In the genomic region with DNA sequence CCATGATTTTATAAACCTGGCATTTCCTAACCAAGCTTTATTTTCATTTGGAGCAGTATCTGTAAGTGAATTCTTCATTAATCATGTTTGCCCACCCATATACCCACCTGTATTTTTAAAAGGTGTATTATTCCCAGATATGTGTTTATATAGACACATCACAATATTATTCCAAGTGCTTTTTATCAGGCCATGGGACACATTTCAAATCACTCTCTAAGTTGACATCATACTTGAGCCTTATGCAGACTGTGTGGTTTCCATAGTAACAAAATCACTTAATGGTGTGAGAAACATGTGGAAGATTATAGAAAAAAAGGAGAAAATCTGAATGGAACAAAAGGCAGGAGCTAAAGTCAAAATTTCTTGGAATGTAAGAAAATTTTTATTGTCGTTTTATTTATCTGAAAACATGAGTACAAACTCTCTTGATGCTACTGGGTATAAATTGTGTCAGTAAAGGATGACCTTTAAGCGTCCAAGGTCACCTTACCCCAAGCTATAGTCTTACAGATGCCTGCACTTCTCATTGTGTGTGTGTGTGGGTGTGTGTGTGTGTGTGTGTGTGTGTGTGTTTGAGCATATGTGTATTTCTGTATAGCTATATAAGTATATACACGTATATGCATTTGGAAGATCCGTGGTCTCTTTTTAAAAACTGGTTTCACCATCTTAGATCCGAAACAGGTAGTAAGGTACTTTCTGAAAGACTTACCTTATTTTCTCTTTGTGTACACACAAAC, we compare ENCODE assay signal across 8 cellular contexts.
DNase-seq lines count a peak whose midpoint lies in the region; ATAC-seq and TF ChIP-seq lines count a peak whose summit lies in the region.

No MANE protein-coding gene starts in this region.

- H4K91ac ChIP-seq in IMR-90 (ENCODE audit: insufficient read depth, low read depth, low read length) = no peak overlapping the region

- TF ChIP-seq RAD21 in IMR-90 (IDR thresholded peaks at IDR 0.05; ENCODE audit: low read length) = no peak

- H3K9me3 Mint-ChIP-seq in CD14-positive monocyte = no peaks in the 10 kb centered on the region
- H3K9me3 Mint-ChIP-seq in naive thymus-derived CD8-positive, alpha-beta T cell = peaks cover 0 to 2% (median 0%) of the 10 kb centered on the region in 9 donors

- BruUV-seq in IMR-90 (replicated peaks; lab: Mats Ljungman, UMichigan) (no TSS peak), mammary epithelial cell (replicated peaks; lab: Mats Ljungman, UMichigan) (TSS peak; percentile 95)

- H3K79me2 ChIP-seq in mammary epithelial cell (ENCODE audit: insufficient read depth, low read length) = no peaks in the 10 kb centered on the region

- H2AK5ac ChIP-seq in IMR-90 (ENCODE audit: low read depth, low read length) = peak overlapping the region; percentile 77

- H4K20me1 ChIP-seq in IMR-90 (ENCODE audit: insufficient read depth, low read length) = no peaks in the 10 kb centered on the region
- H4K20me1 ChIP-seq in mammary epithelial cell (ENCODE audit: insufficient read depth, low read length) = no peaks in the 10 kb centered on the region

- peaks cover 16% of the 10 kb centered on the region; the same call in 1 of the 2 replicates for H3K9me1 ChIP-seq in IMR-90 (ENCODE audit: insufficient read depth, low read length)

- H3K36me3 ChIP-seq in IMR-90 (ENCODE audit: control insufficient read depth, insufficient read depth, low read length) (no peaks in the 10 kb centered on the region), mammary epithelial cell (ENCODE audit: insufficient read depth, low read length) (no peaks in the 10 kb centered on the region)

- in situ Hi-C loops in IMR-90 (cut with MboI; ENCODE audit: low sequenced_read_pairs) = no loop called here
- in situ Hi-C loops in mammary epithelial cell (cut with MboI; ENCODE audit: low sequenced_read_pairs in 2 of 2) = no loop called here

- POLR2A ChIA-PET in IMR-90 (lab: Charles Lee; ENCODE audit: unreplicated experiment) = no interaction called here
- POLR2A ChIA-PET in naive thymus-derived CD8-positive, alpha-beta T cell (lab: Charles Lee) = interaction anchor here (0.6 to 7.1 kb wide), 14 partner anchors 10 to 861 kb away, joined by 3 to 55 read pairs (median 4); a partner anchor contains a TSS

- peak overlapping the region in 1 of 2 experiments; percentile 81; a peak in 2 of 4 replicates for H4K8ac ChIP-seq in IMR-90 (ENCODE audit: low read depth in 2 of 2, low read length in 2 of 2)

- no peak overlapping the region for H3K56ac ChIP-seq in IMR-90 (ENCODE audit: extremely low read depth, insufficient read depth, low read length)

- TF ChIP-seq CTCF in CD14-positive monocyte (IDR thresholded peaks at IDR 0.05) = no peak
- no peak for TF ChIP-seq CTCF in IMR-90 (conservative IDR thresholded peaks at IDR 0.05; ENCODE audit: low read depth, low read length)
- TF ChIP-seq CTCF in mammary epithelial cell (conservative IDR thresholded peaks at IDR 0.05 in 1 of 2, IDR thresholded peaks at IDR 0.05 in 1 of 2; ENCODE audit: extremely low read depth in 1 of 2, insufficient read depth in 1 of 2, low read depth in 1 of 2, low read length in 2 of 2) = no peak

- H2AFZ ChIP-seq in IMR-90 (replicated peaks; ENCODE audit: low read length, poor library complexity) (no peak overlapping the region), mammary epithelial cell (ENCODE audit: low read depth, low read length) (peak overlapping the region; percentile 76)

- no peak; the same call in 1 of the 2 replicates for TF ChIP-seq POLR2A in IMR-90 (IDR thresholded peaks at IDR 0.05; ENCODE audit: low read depth, low read length)

- H3K79me1 ChIP-seq in IMR-90 (ENCODE audit: low read depth in 1 of 2, low read length in 2 of 2) = peaks cover 0 to 6% of the 10 kb centered on the region in 2 experiments; a peak in 1 of 4 replicates

- peak overlapping the region; percentile 96 for H2BK5ac ChIP-seq in IMR-90 (ENCODE audit: low read depth, low read length, poor library complexity, severe bottlenecking)

- H3K4me2 ChIP-seq in IMR-90 (ENCODE audit: low read depth, low read length) (peak overlapping the region; percentile 43), mammary epithelial cell (ENCODE audit: insufficient read depth, low read depth, low read length) (peak overlapping the region; percentile 76)

- no CpG with 5 or more reads among the region's 5 CpGs for WGBS in IMR-90 (ENCODE audit: extremely low coverage in 2 of 2, insufficient read length in 1 of 2), 2 experiments
- 89% methylated on average over 5 of the region's 5 CpGs for WGBS in mammary epithelial cell (ENCODE audit: low coverage, missing lambda C conversion rate)

- no peak overlapping the region for H4K5ac ChIP-seq in IMR-90 (ENCODE audit: low read depth, low read length)

- no peak for ATAC-seq in IMR-90 (ENCODE audit: low read depth)
- no peak for ATAC-seq in naive thymus-derived CD8-positive, alpha-beta T cell
- ATAC-seq in GM18870 (IDR thresholded peaks at IDR 0.05; ENCODE audit: unreplicated experiment) = no peak
- no peak for ATAC-seq in HG03460 (IDR thresholded peaks at IDR 0.05; ENCODE audit: unreplicated experiment)

- intact Hi-C loops in CD14-positive monocyte (cut with micrococcal nuclease) = loop anchor here in 1 of 2 donors (1.0 kb wide), 1 partner anchor 30 kb away; no protein-coding TSS in a partner anchor
- intact Hi-C loops in IMR-90 (cut with micrococcal nuclease) = loop anchor here (2.0 to 5.0 kb wide), 2 partner anchors 69 to 102 kb away; a partner anchor contains a TSS
- intact Hi-C loops in mammary epithelial cell (cut with micrococcal nuclease) = loop anchor here (1.0 to 2.0 kb wide), 4 partner anchors 11 to 101 kb away; a partner anchor contains a TSS

- H3K27me3 ChIP-seq in IMR-90 (ENCODE audit: control insufficient read depth, insufficient read depth, low read length) (no peaks in the 10 kb centered on the region), mammary epithelial cell (ENCODE audit: insufficient read depth, low read length) (no peaks in the 10 kb centered on the region)

- H3K4me3 Mint-ChIP-seq in CD14-positive monocyte = peak overlapping the region in 1 of 2 donors; percentile 53
- H3K4me3 Mint-ChIP-seq in naive thymus-derived CD8-positive, alpha-beta T cell = peak overlapping the region in 9 of 10 donors; percentile 64 to 81 (median 68)

- no peak overlapping the region; the same call in 2 of the 3 replicates for H2BK15ac ChIP-seq in IMR-90 (ENCODE audit: low read depth, low read length)

- H3K4ac ChIP-seq in IMR-90 (ENCODE audit: low read depth, low read length) = peak overlapping the region; percentile 83; the same call in 1 of the 2 replicates

- H3K4me1 ChIP-seq in IMR-90 (ENCODE audit: control insufficient read depth, insufficient read depth, low read length) (peaks cover 14% of the 10 kb centered on the region), mammary epithelial cell (ENCODE audit: insufficient read depth, low read length) (peaks cover 39% of the 10 kb centered on the region)

- H3K4me3 ChIP-seq in IMR-90 (ENCODE audit: insufficient read depth, low read depth, low read length) (no peak overlapping the region), mammary epithelial cell (replicated peaks in 1 of 3; ENCODE audit: insufficient read depth in 1 of 3, low read depth in 2 of 3, low read length in 3 of 3) (no peak overlapping the region)

- peak overlapping the region; percentile 98 to 100 (median 100) for H3K27ac Mint-ChIP-seq in CD14-positive monocyte
- peak overlapping the region; percentile 94 to 99 (median 98) for H3K27ac Mint-ChIP-seq in naive thymus-derived CD8-positive, alpha-beta T cell

- CTCF ChIA-PET in IMR-90 (lab: Yijun Ruan, JAX) = interaction anchor here (0.6 to 0.9 kb wide), 2 partner anchors 33 to 121 kb away, joined by 3 to 4 read pairs; no protein-coding TSS in a partner anchor
- CTCF ChIA-PET in mammary epithelial cell (lab: Charles Lee; ENCODE audit: low non-redundant PET) = no interaction called here

- peak overlapping the region; percentile 93; the same call in 1 of the 2 replicates for H2BK120ac ChIP-seq in IMR-90 (ENCODE audit: low read depth, low read length)

- no peaks in the 10 kb centered on the region for H3K9me3 ChIP-seq in IMR-90 (ENCODE audit: control insufficient read depth, insufficient read depth, low read length)
- no peaks in the 10 kb centered on the region for H3K9me3 ChIP-seq in mammary epithelial cell (replicated peaks; ENCODE audit: insufficient read depth, low read length)

- peaks cover 60% of the 10 kb centered on the region for H3K4me1 Mint-ChIP-seq in CD14-positive monocyte
- peaks cover 34 to 85% (median 80%) of the 10 kb centered on the region in 4 donors for H3K4me1 Mint-ChIP-seq in naive thymus-derived CD8-positive, alpha-beta T cell

- H3K18ac ChIP-seq in IMR-90 (ENCODE audit: low read depth, low read length) = peak overlapping the region; percentile 88; the same call in 1 of the 2 replicates

- H2AK9ac ChIP-seq in IMR-90 (replicated peaks; ENCODE audit: low read depth, low read length, poor library complexity) = no peak overlapping the region

- H3K27me3 Mint-ChIP-seq in CD14-positive monocyte (ENCODE audit: low read depth in 3 of 3) = no peaks in the 10 kb centered on the region
- H3K27me3 Mint-ChIP-seq in naive thymus-derived CD8-positive, alpha-beta T cell = peaks cover 0 to 1% (median 0%) of the 10 kb centered on the region in 5 donors

- H3K27ac ChIP-seq in IMR-90 (ENCODE audit: insufficient read depth, low read length) = no peak overlapping the region
- H3K27ac ChIP-seq in mammary epithelial cell (ENCODE audit: insufficient read depth, low read depth, low read length) = peak overlapping the region; percentile 99

- peaks cover 0 to 1% of the 10 kb centered on the region in 2 donors for H3K36me3 Mint-ChIP-seq in CD14-positive monocyte
- no peaks in the 10 kb centered on the region for H3K36me3 Mint-ChIP-seq in naive thymus-derived CD8-positive, alpha-beta T cell

- peak overlapping the region; percentile 73; the same call in 1 of the 2 replicates for H2BK20ac ChIP-seq in IMR-90 (ENCODE audit: low read depth, low read length)

- H3K9ac ChIP-seq in IMR-90 (ENCODE audit: low read depth, low read length) = no peak overlapping the region
- peak overlapping the region; percentile 93 for H3K9ac ChIP-seq in mammary epithelial cell (ENCODE audit: insufficient read depth, low read length)

- peak overlapping the region; percentile 42; the same call in 1 of the 2 replicates for H3K23ac ChIP-seq in IMR-90 (ENCODE audit: low read depth, low read length)

- no peak overlapping the region; the same call in 1 of the 2 replicates for H3K14ac ChIP-seq in IMR-90 (replicated peaks; ENCODE audit: low read depth, low read length)

- no peak for DNase-seq in CD14-positive monocyte (ENCODE audit: low spot score)
- DNase-seq in IMR-90 = peak; percentile 79
- DNase-seq in mammary epithelial cell = no peak
- DNase-seq in naive thymus-derived CD8-positive, alpha-beta T cell = peak in 1 of 10 donors; percentile 29
- no peak for DNase-seq in DMS79 (lab: John Stamatoyannopoulos, UW)
- no peak for DNase-seq in cerebellar cortex (ENCODE audit: low spot score)

- dilution Hi-C loops in IMR-90 (cut with HindIII; ENCODE audit: low sequenced_read_pairs, unreplicated experiment) (no loop called here), mammary epithelial cell (cut with HindIII; ENCODE audit: low sequenced_read_pairs) (loop anchor here (10.0 kb wide), 1 partner anchor 61 kb away; no protein-coding TSS in a partner anchor)
